Comparison of ENCODE assay signal across 8 cellular contexts in the genomic region with DNA sequence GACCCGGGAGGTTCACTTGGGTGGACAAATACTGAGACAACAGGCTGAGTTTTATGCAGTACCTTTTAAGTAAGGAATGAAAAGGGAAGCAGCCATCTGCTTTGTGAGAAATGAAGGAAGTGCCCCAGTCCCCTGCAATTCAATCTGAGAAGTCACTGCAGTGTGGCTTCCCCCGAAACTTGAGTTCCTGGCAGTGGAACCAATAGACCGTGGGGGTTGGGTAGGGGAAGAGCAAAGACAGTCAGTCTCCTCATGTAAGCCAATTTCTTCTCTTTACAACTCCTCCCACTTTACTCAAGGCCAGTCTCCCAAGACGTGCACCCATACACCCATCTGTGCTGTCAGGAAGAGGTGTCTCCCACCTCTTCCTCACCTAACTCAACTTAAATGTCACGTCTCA.
DNase-seq lines count a peak whose midpoint lies in the region; ATAC-seq, FAIRE-seq and TF ChIP-seq lines count a peak whose summit lies in the region.
"Had no signal": no experiment of that assay in that cellular context is flagged by ENCODE, and none has a peak within 500 bp of the region (broad histone marks: within the 10 kb centered on the region; RNA-seq: fewer than 3 reads in every experiment).

No MANE protein-coding gene starts in this region.

- no peak overlapping the region for H3K4me3 Mint-ChIP-seq in naive thymus-derived CD4-positive, alpha-beta T cell

- POLR2A ChIA-PET in naive thymus-derived CD4-positive, alpha-beta T cell (lab: Charles Lee), result no interaction called here

- no peaks in the 10 kb centered on the region for H3K36me3 Mint-ChIP-seq in naive thymus-derived CD4-positive, alpha-beta T cell

- peaks cover 0 to 15% (median 0%) of the 10 kb centered on the region in 7 donors for H3K4me1 Mint-ChIP-seq in naive thymus-derived CD4-positive, alpha-beta T cell

- H3K4me1 ChIP-seq in naive thymus-derived CD4-positive, alpha-beta T cell (ENCODE audit: control insufficient read depth in 2 of 2, insufficient read depth in 2 of 2, low read length in 2 of 2), result peaks cover 0 to 3% of the 10 kb centered on the region in 2 donors
- no peaks in the 10 kb centered on the region for H3K4me1 ChIP-seq in esophagus squamous epithelium

- H3K27me3 ChIP-seq in naive thymus-derived CD4-positive, alpha-beta T cell (ENCODE audit: control insufficient read depth in 2 of 2, insufficient read depth in 2 of 2, low read length in 2 of 2), result no peaks in the 10 kb centered on the region
- no peaks in the 10 kb centered on the region for H3K27me3 ChIP-seq in esophagus squamous epithelium

- peaks cover 0 to 6% (median 0%) of the 10 kb centered on the region in 11 donors for H3K9me3 Mint-ChIP-seq in naive thymus-derived CD4-positive, alpha-beta T cell

- no peak overlapping the region for H3K27ac ChIP-seq in naive thymus-derived CD4-positive, alpha-beta T cell (ENCODE audit: low read depth, low read length)
- H3K27ac ChIP-seq in esophagus squamous epithelium, result no peak overlapping the region

- peak overlapping the region in 1 of 9 donors; percentile 1 for H3K27ac Mint-ChIP-seq in naive thymus-derived CD4-positive, alpha-beta T cell

- no peaks in the 10 kb centered on the region for H3K36me3 ChIP-seq in naive thymus-derived CD4-positive, alpha-beta T cell (ENCODE audit: control insufficient read depth in 2 of 3, insufficient read depth in 3 of 3, low read length in 3 of 3)
- H3K36me3 ChIP-seq in esophagus squamous epithelium, result no peaks in the 10 kb centered on the region

- WGBS in esophagus squamous epithelium, 2 donors, result 51 to 65% methylated on average over 5 of the region's 5 CpGs

- intact Hi-C loops in naive thymus-derived CD4-positive, alpha-beta T cell (cut with micrococcal nuclease), result no loop called here
- intact Hi-C loops in esophagus squamous epithelium (cut with DNase I), result no loop called here

- peaks cover 0 to 23% (median 1%) of the 10 kb centered on the region in 5 donors for H3K27me3 Mint-ChIP-seq in naive thymus-derived CD4-positive, alpha-beta T cell

- TF ChIP-seq POLR2A in esophagus squamous epithelium (IDR thresholded peaks at IDR 0.05), result no peak

- H3K9me3 ChIP-seq in naive thymus-derived CD4-positive, alpha-beta T cell (ENCODE audit: control insufficient read depth in 2 of 3, low read length in 3 of 3), result no peaks in the 10 kb centered on the region
- H3K9me3 ChIP-seq in esophagus squamous epithelium, result no peaks in the 10 kb centered on the region

- H3K4me3 ChIP-seq in naive thymus-derived CD4-positive, alpha-beta T cell (ENCODE audit: low read length), result no peak overlapping the region
- H3K4me3 ChIP-seq in esophagus squamous epithelium, result no peak overlapping the region

- ATAC-seq in HG02870 (IDR thresholded peaks at IDR 0.05; ENCODE audit: unreplicated experiment), result peak; percentile 76
- ATAC-seq in naive thymus-derived CD4-positive, alpha-beta T cell, result peak; percentile 66

- FAIRE-seq in GM19239 (lab: Jason Lieb, UNC), result peak; percentile 92
- FAIRE-seq: bronchial epithelial cell had no signal

- DNase-seq in GM19239 (ENCODE audit: insufficient read length, low spot score) (peak; percentile 25), SKM-1 (lab: John Stamatoyannopoulos, UW; ENCODE audit: unreplicated experiment) (peak; percentile 33), DMS153 treated with DMSO at 0.1 percent for 48 hours (lab: John Stamatoyannopoulos, UW; ENCODE audit: unreplicated experiment) (no peak), A172 (ENCODE audit: low spot score) (no peak), esophagus squamous epithelium (lab: John Stamatoyannopoulos, UW) (no peak)
- no peak for DNase-seq in naive thymus-derived CD4-positive, alpha-beta T cell

- TF ChIP-seq CTCF in esophagus squamous epithelium (IDR thresholded peaks at IDR 0.05), result no peak

- CTCF ChIA-PET in naive thymus-derived CD4-positive, alpha-beta T cell (lab: Charles Lee), result interaction anchor here (0.7 kb wide), 1 partner anchor 35 kb away, joined by 3 read pairs; no protein-coding TSS in a partner anchor

Comparison
In these comparisons a context has a peak if more than half of its experiments do, and no peak if none do; other contexts are left out.
1. DNase-seq: peak in GM19239 (single experiment) and SKM-1 (single experiment); none in naive thymus-derived CD4-positive, alpha-beta T cell (0 of 9), DMS153 treated with DMSO at 0.1 percent for 48 hours (single experiment), A172 (single experiment) and esophagus squamous epithelium (single experiment).